ENCODE assay signal across 18 cellular contexts in genomic region chr5:5772202-5772601, GRCh38.
A peak's percentile ranks its signal among the peaks of the same experiment; 100 is the strongest.
DNase-seq lines count a peak whose midpoint lies in the region; ATAC-seq and TF ChIP-seq lines count a peak whose summit lies in the region.
"Had no signal": no experiment of that assay in that cellular context is flagged by ENCODE, and none has a peak within 500 bp of the region (broad histone marks: within the 10 kb centered on the region; RNA-seq: fewer than 3 reads in every experiment).

No MANE protein-coding gene starts in this region.

- H3K36me3 Mint-ChIP-seq in memory B cell: peaks cover 4% of the 10 kb centered on the region
- H3K36me3 Mint-ChIP-seq in stimulated activated memory B cell treated with anti-CD40 and anti-IgM and Interleukin-4, amounts not matched to agents 10 μg/mL and 1 μg/mL and 100 μg/mL, for 72 hours: peaks cover 5% of the 10 kb centered on the region
- H3K36me3 Mint-ChIP-seq: CD14-positive monocyte; CD8-positive, alpha-beta T cell had no signal

- peak overlapping the region; percentile 68 for H3K4me3 Mint-ChIP-seq in memory B cell
- H3K4me3 Mint-ChIP-seq in stimulated activated memory B cell treated with anti-CD40 and anti-IgM and Interleukin-4, amounts not matched to agents 10 μg/mL and 1 μg/mL and 100 μg/mL, for 72 hours: no peak overlapping the region
- H3K4me3 Mint-ChIP-seq: CD14-positive monocyte; CD4-positive, alpha-beta T cell; CD8-positive, alpha-beta T cell had no signal

- no peak for DNase-seq in HL-60 (ENCODE audit: low read depth in 1 of 2, low spot score in 1 of 2)
- no peak for DNase-seq in memory B cell (ENCODE audit: low spot score in 2 of 2)
- DNase-seq in DMS153 treated with DMSO at 0.1 percent for 48 hours (lab: John Stamatoyannopoulos, UW; ENCODE audit: unreplicated experiment): no peak
- DNase-seq in CD1c-positive myeloid dendritic cell (ENCODE audit: extremely low spot score): no peak
- DNase-seq in DMS53 (lab: John Stamatoyannopoulos, UW): no peak
- DNase-seq: AML-193; BE2C; C1 segment of cervical spinal cord; Caco-2; Calu3; CD4-positive, alpha-beta T cell; CD8-positive, alpha-beta T cell; DMS79 treated with DMSO at 0.1 percent for 48 hours; GF-D8 had no signal

- H3K27me3 Mint-ChIP-seq in memory B cell: no peaks in the 10 kb centered on the region
- H3K27me3 Mint-ChIP-seq in stimulated activated memory B cell treated with anti-CD40 and anti-IgM and Interleukin-4, amounts not matched to agents 10 μg/mL and 1 μg/mL and 100 μg/mL, for 72 hours: no peaks in the 10 kb centered on the region
- H3K27me3 Mint-ChIP-seq: CD4-positive, alpha-beta T cell had no signal

- H3K4me3 ChIP-seq in HL-60 (replicated peaks; ENCODE audit: insufficient read depth, low read length): no peak overlapping the region
- H3K4me3 ChIP-seq: A549, BLaER1 had no signal

- H3K27ac ChIP-seq in HL-60 (replicated peaks): peak overlapping the region; percentile 9; the same call in 1 of the 2 replicates
- H3K27ac ChIP-seq: A549, BLaER1 had no signal

- H3K4me1 Mint-ChIP-seq in memory B cell: peaks cover 34% of the 10 kb centered on the region
- peaks cover 41% of the 10 kb centered on the region for H3K4me1 Mint-ChIP-seq in stimulated activated memory B cell treated with anti-CD40 and anti-IgM and Interleukin-4, amounts not matched to agents 10 μg/mL and 1 μg/mL and 100 μg/mL, for 72 hours
- H3K4me1 Mint-ChIP-seq: CD14-positive monocyte had no signal

- no peaks in the 10 kb centered on the region for H3K27me3 ChIP-seq in HL-60 (ENCODE audit: insufficient read depth, poor library complexity, severe bottlenecking)
- H3K27me3 ChIP-seq: BE2C, BLaER1 had no signal

- peak; percentile 84 for ATAC-seq in memory B cell (ENCODE audit: low read depth)
- ATAC-seq in stimulated activated memory B cell treated with anti-CD40 and anti-IgM and Interleukin-4, amounts not matched to agents 10 μg/mL and 1 μg/mL and 100 μg/mL, for 72 hours: peak; percentile 71
- ATAC-seq: A549; CD8-positive, alpha-beta T cell had no signal

- H3K9me3 Mint-ChIP-seq in memory B cell: peaks cover 3% of the 10 kb centered on the region
- peaks cover 4% of the 10 kb centered on the region for H3K9me3 Mint-ChIP-seq in stimulated activated memory B cell treated with anti-CD40 and anti-IgM and Interleukin-4, amounts not matched to agents 10 μg/mL and 1 μg/mL and 100 μg/mL, for 72 hours
- H3K9me3 Mint-ChIP-seq: CD4-positive, alpha-beta T cell; CD8-positive, alpha-beta T cell had no signal

- TF ChIP-seq CTCF in HL-60 (IDR thresholded peaks at IDR 0.05; ENCODE audit: insufficient read depth, low read length): no peak

- H3K27ac Mint-ChIP-seq in memory B cell: no peak overlapping the region
- H3K27ac Mint-ChIP-seq in stimulated activated memory B cell treated with anti-CD40 and anti-IgM and Interleukin-4, amounts not matched to agents 10 μg/mL and 1 μg/mL and 100 μg/mL, for 72 hours: peak overlapping the region; percentile 11
- H3K27ac Mint-ChIP-seq: CD14-positive monocyte; CD4-positive, alpha-beta T cell; CD8-positive, alpha-beta T cell had no signal
